10 cellular contexts compared by ENCODE assay signal in genomic region chr17:42406602-42407288, GRCh38. TPM values are rescaled to one million over a fixed set of nuclear protein-coding genes. Genes with fewer than 3 reads are reported as not detected.
A peak's percentile ranks its signal among the peaks of the same experiment; 100 is the strongest.
DNase-seq lines count a peak whose midpoint lies in the region; ATAC-seq and TF ChIP-seq lines count a peak whose summit lies in the region.
"Had no signal": no experiment of that assay in that cellular context is flagged by ENCODE, and none has a peak within 500 bp of the region (broad histone marks: within the 10 kb centered on the region; RNA-seq: fewer than 3 reads in every experiment).

No MANE protein-coding gene starts in this region.

- H3K4me1 Mint-ChIP-seq in chondrocyte (ENCODE audit: low read depth) = peaks cover 74% of the 10 kb centered on the region

- peak overlapping the region; percentile 69 for H3K27ac ChIP-seq in thymus (ENCODE audit: low read depth)
- H3K27ac ChIP-seq: PC-9 had no signal

- peak overlapping the region; percentile 90 for H3K27ac Mint-ChIP-seq in chondrocyte (ENCODE audit: unreplicated experiment)

- no peaks in the 10 kb centered on the region for H3K27me3 Mint-ChIP-seq in chondrocyte (ENCODE audit: low read depth)

- ATAC-seq in HG02981 (IDR thresholded peaks at IDR 0.05; ENCODE audit: unreplicated experiment) = no peak

- DNase-seq in OCI-M2 (lab: John Stamatoyannopoulos, UW; ENCODE audit: unreplicated experiment) (peak; percentile 39), chondrocyte (ENCODE audit: low spot score) (no peak), midbrain (lab: John Stamatoyannopoulos, UW) (peak; percentile 30), glomerular visceral epithelial cell (ENCODE audit: extremely low spot score) (no peak), NCI-H2107 (lab: John Stamatoyannopoulos, UW) (no peak)

- peaks cover 9% of the 10 kb centered on the region for H3K4me1 ChIP-seq in thymus (ENCODE audit: control insufficient read depth, insufficient read depth, low read length)

- no peak overlapping the region for H3K4me3 ChIP-seq in thymus (ENCODE audit: low read length)
- H3K4me3 ChIP-seq: pancreas, PC-9 had no signal

- 91% methylated on average over 5 of the region's 5 CpGs for WGBS in thymus

- peaks cover 17% of the 10 kb centered on the region for H3K36me3 Mint-ChIP-seq in chondrocyte (ENCODE audit: low read depth)

- no peaks in the 10 kb centered on the region for H3K36me3 ChIP-seq in thymus (ENCODE audit: control insufficient read depth, insufficient read depth)
- H3K36me3 ChIP-seq: pancreas had no signal

- H3K9me3 ChIP-seq in thymus (ENCODE audit: control insufficient read depth) = no peaks in the 10 kb centered on the region
- H3K9me3 ChIP-seq: pancreas had no signal

- no peak overlapping the region for H3K4me3 Mint-ChIP-seq in chondrocyte (ENCODE audit: unreplicated experiment)
- H3K4me3 Mint-ChIP-seq: activated B cell treated with CpG ODN at 0.5 μM for 24 hours had no signal

- H3K9me3 Mint-ChIP-seq in chondrocyte (ENCODE audit: low read depth) = no peaks in the 10 kb centered on the region
- H3K9me3 Mint-ChIP-seq: activated B cell treated with CpG ODN at 0.5 μM for 24 hours had no signal

- no peak for TF ChIP-seq CTCF in chondrocyte (IDR thresholded peaks at IDR 0.05)

- H3K27me3 ChIP-seq in thymus (ENCODE audit: control insufficient read depth, insufficient read depth) = no peaks in the 10 kb centered on the region
- H3K27me3 ChIP-seq: pancreas had no signal

RNA-seq across cellular contexts. Expression of gene CAVIN1, which starts 16.3 kb away (rescaled TPM):
- total RNA-seq in chondrocyte = 501 to 877 TPM (median 874 TPM) in 3 replicates
- polyA plus RNA-seq in thymus = 47.0 TPM

RNA-seq across cellular contexts. Expression of gene STAT3, which starts 18.5 kb away (rescaled TPM):
- 164 to 203 TPM (median 164 TPM) in 3 replicates for total RNA-seq in chondrocyte
- 57.6 TPM for polyA plus RNA-seq in thymus

RNA-seq across cellular contexts. Expression of gene ATP6V0A1, which starts 51.9 kb away (rescaled TPM):
- 49.9 to 63.4 TPM (median 61.3 TPM) in 3 replicates for total RNA-seq in chondrocyte
- polyA plus RNA-seq in thymus = 47.7 TPM

Comparison
In these comparisons a context has a peak if more than half of its experiments do, and no peak if none do; other contexts are left out.
1. DNase-seq: peak in OCI-M2 (single experiment) and midbrain (single experiment); none in chondrocyte (single experiment), glomerular visceral epithelial cell (single experiment) and NCI-H2107 (single experiment).